8 cellular contexts compared by ENCODE assay signal in the genomic region with DNA sequence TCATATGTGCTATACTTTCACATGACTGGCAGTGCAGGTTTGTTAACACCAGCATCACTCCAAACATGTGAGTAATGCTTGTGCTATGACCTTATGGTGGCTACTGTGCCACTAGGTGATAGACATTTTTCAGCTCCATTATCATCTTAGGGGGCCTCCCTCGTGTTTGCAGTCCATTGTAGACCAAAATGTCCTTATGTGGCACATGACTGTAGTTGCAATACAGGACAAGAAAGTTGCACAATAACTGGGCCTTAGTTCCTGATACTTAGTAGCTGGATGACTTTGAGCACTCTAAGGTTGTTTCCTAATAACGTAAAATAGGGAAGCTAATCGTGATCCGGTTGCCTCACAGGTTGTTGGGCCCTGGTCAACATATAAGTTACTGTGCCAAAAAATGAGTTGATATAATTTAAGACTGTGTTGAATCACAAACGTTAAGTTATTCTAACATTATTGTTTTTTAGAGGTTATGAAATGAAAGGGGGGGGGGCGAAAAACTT. TPM values are rescaled to one million over a fixed set of nuclear protein-coding genes. Genes with fewer than 3 reads are reported as not detected.
DNase-seq lines count a peak whose midpoint lies in the region; ATAC-seq and TF ChIP-seq lines count a peak whose summit lies in the region.

No MANE protein-coding gene starts in this region.

- DNase-seq in DMS53 (lab: John Stamatoyannopoulos, UW) (peak; percentile 70), NCI-H460 (ENCODE audit: extremely low read depth, low read depth) (peak; percentile 28), body of pancreas (peak in 2 of 4 donors; percentile 37 to 73), left lung (peak in 1 of 2 donors; percentile 56), substantia nigra (lab: John Stamatoyannopoulos, UW) (peak in 6 of 49 donors; percentile 18 to 55 (median 38)), GM19240 (ENCODE audit: insufficient read length, low spot score) (no peak), NCI-H2171 treated with DMSO at 0.1 percent for 48 hours (lab: John Stamatoyannopoulos, UW) (no peak)

- TF ChIP-seq CTCF in body of pancreas (IDR thresholded peaks at IDR 0.05): peak in 1 of 7 experiments; percentile 4
- TF ChIP-seq CTCF in left lung (IDR thresholded peaks at IDR 0.05): no peak

- no peak overlapping the region for H3K4me3 ChIP-seq in body of pancreas
- peak overlapping the region; percentile 90 to 98 for H3K4me3 ChIP-seq in left lung

- H3K36me3 ChIP-seq in body of pancreas (replicated peaks in 1 of 2; ENCODE audit: insufficient read depth in 1 of 2, low read depth in 2 of 2) (no peaks in the 10 kb centered on the region), left lung (no peaks in the 10 kb centered on the region)

- no peaks in the 10 kb centered on the region for H3K27me3 ChIP-seq in body of pancreas
- H3K27me3 ChIP-seq in left lung: no peaks in the 10 kb centered on the region

- WGBS in body of pancreas, 2 donors: 1 to 6% methylated on average over 6 of the region's 6 CpGs

- H3K9me3 ChIP-seq in body of pancreas: no peaks in the 10 kb centered on the region
- H3K9me3 ChIP-seq in left lung: no peaks in the 10 kb centered on the region

- ATAC-seq in body of pancreas: peak; percentile 54
- ATAC-seq in left lung: peak; percentile 61
- no peak for ATAC-seq in HG03354 (IDR thresholded peaks at IDR 0.05; ENCODE audit: poor library complexity, severe bottlenecking, unreplicated experiment)

- H3K4me1 ChIP-seq in body of pancreas: peaks cover 25% of the 10 kb centered on the region
- H3K4me1 ChIP-seq in left lung: peaks cover 15 to 50% of the 10 kb centered on the region in 2 donors

- no peak for TF ChIP-seq POLR2A in body of pancreas (IDR thresholded peaks at IDR 0.05)

- intact Hi-C loops in body of pancreas (cut with DNase I): no loop called here
- intact Hi-C loops in left lung (cut with DNase I): no loop called here

- H3K27ac ChIP-seq in body of pancreas (peak overlapping the region; percentile 64 to 91 (median 80)), left lung (peak overlapping the region; percentile 94 to 99), substantia nigra (ENCODE audit: low read depth, low read length, poor library complexity, severe bottlenecking) (peak overlapping the region; percentile 90)

RNA-seq across cellular contexts. Expression of gene SNX27, which starts 0.5 kb away (rescaled TPM):
- 29.6 and 32.2 TPM in 2 replicates for total RNA-seq in NCI-H460 (2014; rRNA removed; shearing (Covaris generic))
- polyA plus RNA-seq in NCI-H460 (2014; cell fraction: nucleus; rRNA removed): 20.3 and 20.4 TPM in 2 replicates
- 10 to 100 TPM; 22.3 to 25.7 TPM for total RNA-seq in body of pancreas
- total RNA-seq in left lung: 10 to 100 TPM; 45.8 to 64.5 TPM

Comparison
In these comparisons a context has a peak if more than half of its experiments do, and no peak if none do; other contexts are left out.
1. DNase-seq: peak in DMS53 (single experiment) and NCI-H460 (single experiment); none in GM19240 (single experiment) and NCI-H2171 treated with DMSO at 0.1 percent for 48 hours (single experiment).
2. H3K4me3 ChIP-seq: peak in left lung (2 of 2); none in body of pancreas (0 of 2).
3. Peak in every context shown above with its lines, with median percentiles within 50 percentile points of each other: H3K27ac ChIP-seq.